Comparison of ENCODE assay signal across 12 cellular contexts in genomic region chr9:136050266-136050705, GRCh38. TPM values are rescaled to one million over a fixed set of nuclear protein-coding genes. Genes with fewer than 3 reads are reported as not detected.
A peak's percentile ranks its signal among the peaks of the same experiment; 100 is the strongest.
DNase-seq lines count a peak whose midpoint lies in the region; FAIRE-seq and TF ChIP-seq lines count a peak whose summit lies in the region.
"Had no signal": no experiment of that assay in that cellular context is flagged by ENCODE, and none has a peak within 500 bp of the region (broad histone marks: within the 10 kb centered on the region; RNA-seq: fewer than 3 reads in every experiment).

No MANE protein-coding gene starts in this region.

- H3K27ac Mint-ChIP-seq in CD14-positive monocyte = peak overlapping the region in 2 of 7 donors; percentile 35 to 48
- H3K27ac Mint-ChIP-seq in astrocyte (ENCODE audit: unreplicated experiment) = no peak overlapping the region
- no peak overlapping the region for H3K27ac Mint-ChIP-seq in progenitor cell of endocrine pancreas
- H3K27ac Mint-ChIP-seq in activated T-cell treated with anti-CD3 and anti-CD28 coated beads, Interleukin-2, amount 50 U/mL, for 24 hours = no peak overlapping the region
- H3K27ac Mint-ChIP-seq: activated naive CD4-positive, alpha-beta T cell treated with anti-CD3 and anti-CD28 coated beads, Interleukin-2, amount 50 U/mL, for 24 hours had no signal

- H3K36me3 ChIP-seq in astrocyte (ENCODE audit: insufficient read depth, low read length) (no peaks in the 10 kb centered on the region), iPS DF 6.9 (ENCODE audit: control insufficient read depth, insufficient read depth, low read length) (peaks cover 3% of the 10 kb centered on the region; the same call in 1 of the 2 replicates)

- peak overlapping the region; percentile 93 for H3K4me2 ChIP-seq in astrocyte (ENCODE audit: low read length)

- H3K4me3 ChIP-seq in astrocyte (ENCODE audit: insufficient read depth, low read depth, low read length) (peak overlapping the region; percentile 54), iPS DF 6.9 (ENCODE audit: low read length) (peak overlapping the region; percentile 57; the same call in 1 of the 2 replicates)

- peaks cover 70% of the 10 kb centered on the region for H4K20me1 ChIP-seq in astrocyte (ENCODE audit: insufficient read depth, low read length)

- intact Hi-C loops in CD14-positive monocyte (cut with micrococcal nuclease) = loop anchor here in 1 of 2 donors (5.0 kb wide), 1 partner anchor 37 kb away; no protein-coding TSS in a partner anchor

- H2AFZ ChIP-seq in astrocyte (ENCODE audit: low read depth, low read length) = no peak overlapping the region

- H3K9me3 ChIP-seq in astrocyte (ENCODE audit: insufficient read depth, low read depth, low read length) (no peaks in the 10 kb centered on the region), iPS DF 6.9 (ENCODE audit: control insufficient read depth, insufficient read depth, low read length) (no peaks in the 10 kb centered on the region)
- H3K9me3 ChIP-seq: left lung, right atrium auricular region had no signal

- H3K27me3 ChIP-seq in astrocyte (ENCODE audit: insufficient read depth, low read length) (no peaks in the 10 kb centered on the region), iPS DF 6.9 (ENCODE audit: control insufficient read depth, insufficient read depth, low read length) (no peaks in the 10 kb centered on the region)
- H3K27me3 ChIP-seq: right atrium auricular region had no signal

- H3K27me3 Mint-ChIP-seq in CD14-positive monocyte (ENCODE audit: low read depth in 3 of 3) = peaks cover 0 to 2% (median 0%) of the 10 kb centered on the region in 3 donors
- no peaks in the 10 kb centered on the region for H3K27me3 Mint-ChIP-seq in astrocyte (ENCODE audit: low read depth, unreplicated experiment)
- no peaks in the 10 kb centered on the region for H3K27me3 Mint-ChIP-seq in progenitor cell of endocrine pancreas
- peaks cover 5% of the 10 kb centered on the region for H3K27me3 Mint-ChIP-seq in activated T-cell treated with anti-CD3 and anti-CD28 coated beads, Interleukin-2, amount 50 U/mL, for 24 hours

- H3K4me1 Mint-ChIP-seq in CD14-positive monocyte = peaks cover 67% of the 10 kb centered on the region
- H3K4me1 Mint-ChIP-seq in astrocyte (ENCODE audit: low read depth, unreplicated experiment) = peaks cover 14% of the 10 kb centered on the region
- H3K4me1 Mint-ChIP-seq in progenitor cell of endocrine pancreas (ENCODE audit: low read depth) = peaks cover 8% of the 10 kb centered on the region
- peaks cover 12% of the 10 kb centered on the region for H3K4me1 Mint-ChIP-seq in activated T-cell treated with anti-CD3 and anti-CD28 coated beads, Interleukin-2, amount 50 U/mL, for 24 hours (ENCODE audit: low read depth)

- no peak for FAIRE-seq in astrocyte (lab: Jason Lieb, UNC)

- H3K79me2 ChIP-seq in astrocyte (ENCODE audit: insufficient read depth, low read length) = peaks cover 62% of the 10 kb centered on the region

- no peak overlapping the region for H3K9ac ChIP-seq in astrocyte (ENCODE audit: low read length)

- DNase-seq in CD14-positive monocyte (ENCODE audit: low spot score) = no peak
- DNase-seq in astrocyte (ENCODE audit: low read depth) = no peak
- DNase-seq in iPS DF 6.9 (ENCODE audit: low read depth, low spot score) = no peak
- DNase-seq in progenitor cell of endocrine pancreas (ENCODE audit: low spot score, unreplicated experiment) = no peak
- DNase-seq in activated CD4-positive, alpha-beta T cell treated with anti-CD3 and anti-CD28 coated beads for 4 hours = no peak
- no peak for DNase-seq in NCI-H1694 treated with DMSO at 0.1 percent for 48 hours (lab: John Stamatoyannopoulos, UW)
- no peak for DNase-seq in LoVo (ENCODE audit: low spot score)
- DNase-seq in activated T-cell treated with anti-CD3 and anti-CD28 coated beads, Interleukin-2, amount 50 U/mL, for 24 hours = no peak
- DNase-seq: Right ventricle myocardium superior had no signal

- TF ChIP-seq CTCF in CD14-positive monocyte (IDR thresholded peaks at IDR 0.05) (no peak), astrocyte (IDR thresholded peaks at IDR 0.05; ENCODE audit: insufficient read depth, low read depth, low read length) (no peak), progenitor cell of endocrine pancreas (IDR thresholded peaks at IDR 0.05; ENCODE audit: unreplicated experiment) (no peak)

- H3K9me3 Mint-ChIP-seq in CD14-positive monocyte (no peaks in the 10 kb centered on the region), astrocyte (ENCODE audit: unreplicated experiment) (no peaks in the 10 kb centered on the region), progenitor cell of endocrine pancreas (ENCODE audit: low read depth) (no peaks in the 10 kb centered on the region)
- H3K9me3 Mint-ChIP-seq in activated T-cell treated with anti-CD3 and anti-CD28 coated beads, Interleukin-2, amount 50 U/mL, for 24 hours = no peaks in the 10 kb centered on the region
- H3K9me3 Mint-ChIP-seq: activated naive CD4-positive, alpha-beta T cell treated with anti-CD3 and anti-CD28 coated beads, Interleukin-2, amount 50 U/mL, for 24 hours had no signal

- peaks cover 20 to 36% of the 10 kb centered on the region in 2 donors for H3K36me3 Mint-ChIP-seq in CD14-positive monocyte
- H3K36me3 Mint-ChIP-seq in astrocyte (ENCODE audit: low read depth, unreplicated experiment) = peaks cover 5% of the 10 kb centered on the region
- H3K36me3 Mint-ChIP-seq in progenitor cell of endocrine pancreas (ENCODE audit: insufficient read depth) = peaks cover 2% of the 10 kb centered on the region
- peaks cover 4% of the 10 kb centered on the region for H3K36me3 Mint-ChIP-seq in activated T-cell treated with anti-CD3 and anti-CD28 coated beads, Interleukin-2, amount 50 U/mL, for 24 hours (ENCODE audit: low read depth)
- H3K36me3 Mint-ChIP-seq: activated naive CD4-positive, alpha-beta T cell treated with anti-CD3 and anti-CD28 coated beads, Interleukin-2, amount 50 U/mL, for 24 hours had no signal

- H3K4me1 ChIP-seq in astrocyte (ENCODE audit: insufficient read depth, low read length) (peaks cover 36% of the 10 kb centered on the region), iPS DF 6.9 (ENCODE audit: control insufficient read depth, insufficient read depth, low read length) (peaks cover 18% of the 10 kb centered on the region)

- H3K4me3 Mint-ChIP-seq in CD14-positive monocyte = peak overlapping the region; percentile 57 to 80
- H3K4me3 Mint-ChIP-seq in astrocyte (ENCODE audit: unreplicated experiment) = peak overlapping the region; percentile 64
- H3K4me3 Mint-ChIP-seq in progenitor cell of endocrine pancreas (ENCODE audit: low read depth) = peak overlapping the region; percentile 64
- H3K4me3 Mint-ChIP-seq in activated T-cell treated with anti-CD3 and anti-CD28 coated beads, Interleukin-2, amount 50 U/mL, for 24 hours = no peak overlapping the region
- H3K4me3 Mint-ChIP-seq: activated naive CD4-positive, alpha-beta T cell treated with anti-CD3 and anti-CD28 coated beads, Interleukin-2, amount 50 U/mL, for 24 hours had no signal

- no CpG with 5 or more reads among the region's 36 CpGs for WGBS in iPS DF 6.9 (ENCODE audit: insufficient coverage, insufficient read length)

- H3K27ac ChIP-seq in astrocyte (ENCODE audit: low read depth, low read length) (no peak overlapping the region), iPS DF 6.9 (ENCODE audit: low read length) (no peak overlapping the region)

RNA-seq across cellular contexts. Expression of gene NACC2, which starts 44.8 kb away (rescaled TPM):
- 1 to 10 TPM; 8.1 to 8.7 TPM for polyA plus RNA-seq in CD14-positive monocyte
- 31.3 and 34.0 TPM in 2 replicates for total RNA-seq in astrocyte
- total RNA-seq in progenitor cell of endocrine pancreas = 11.6 and 12.9 TPM in 2 replicates
